1 cellular context compared by ENCODE assay signal in genomic region chr2:218397502-218398436, GRCh38.
TF ChIP-seq lines count a peak whose summit lies in the region.

No MANE protein-coding gene starts in this region.

TF ChIP-seq in HepG2, 621 proteins besides CTCF, POLR2A, EP300 and RAD21 (continued from another document and continues in another):
- TF ChIP-seq ZNF407 (CRISPR knock-in tag; IDR thresholded peaks at IDR 0.05; ENCODE audit: not compliant biosample characterization) (peak; percentile 19), ZNF616 (CRISPR knock-in tag; IDR thresholded peaks at IDR 0.05; ENCODE audit: low read depth) (no peak), SALL2 (CRISPR knock-in tag; IDR thresholded peaks at IDR 0.05) (no peak), ZNF160 (CRISPR knock-in tag; IDR thresholded peaks at IDR 0.05) (peak; percentile 76; the same call in 1 of the 2 replicates), ZNF678 (CRISPR knock-in tag; IDR thresholded peaks at IDR 0.05) (peak; percentile 97; the same call in 1 of the 2 replicates), CC2D1A (CRISPR knock-in tag; IDR thresholded peaks at IDR 0.05) (peak; percentile 39; the same call in 1 of the 2 replicates), ZNF260 (CRISPR knock-in tag; IDR thresholded peaks at IDR 0.05; ENCODE audit: borderline replicate concordance, low read depth) (no peak), ZNF563 (CRISPR knock-in tag; IDR thresholded peaks at IDR 0.05) (peak; percentile 92), ZSCAN29 (CRISPR knock-in tag; conservative IDR thresholded peaks at IDR 0.05) (peak; percentile 67), CHD4 (IDR thresholded peaks at IDR 0.05; ENCODE audit: borderline replicate concordance, low read length) (peak; percentile 98), BRF2 (CRISPR knock-in tag; IDR thresholded peaks at IDR 0.05) (no peak), RFXANK (CRISPR knock-in tag; IDR thresholded peaks at IDR 0.05) (peak; percentile 52; the same call in 1 of the 2 replicates), ARNTL (CRISPR knock-in tag; IDR thresholded peaks at IDR 0.05) (peak; percentile 80), ZNF12 (CRISPR knock-in tag; IDR thresholded peaks at IDR 0.05) (0 out of 2 replicates have a peak, but pooled peaks have one; percentile 10), MIER2 (CRISPR knock-in tag; IDR thresholded peaks at IDR 0.05) (peak; percentile 46; the same call in 1 of the 2 replicates), CAMTA2 (CRISPR knock-in tag; IDR thresholded peaks at IDR 0.05; ENCODE audit: borderline replicate concordance) (no peak; the same call in 1 of the 2 replicates), ZNF841 (CRISPR knock-in tag; IDR thresholded peaks at IDR 0.05; ENCODE audit: borderline replicate concordance) (no peak; the same call in 1 of the 2 replicates), NFIB (CRISPR knock-in tag; IDR thresholded peaks at IDR 0.05; ENCODE audit: borderline replicate concordance) (no peak), IRX3 (CRISPR knock-in tag; IDR thresholded peaks at IDR 0.05; ENCODE audit: borderline replicate concordance, low read depth) (0 out of 2 replicates have a peak, but pooled peaks have one; percentile 56), FOXK1 (CRISPR knock-in tag; IDR thresholded peaks at IDR 0.05; ENCODE audit: borderline replicate concordance, low read depth) (no peak; the same call in none of the 2 replicates), MAFF (IDR thresholded peaks at IDR 0.05; ENCODE audit: low read depth, low read length) (no peak), ZNF549 (CRISPR knock-in tag; IDR thresholded peaks at IDR 0.05) (no peak), FOXO1 (CRISPR knock-in tag; IDR thresholded peaks at IDR 0.05) (no peak; the same call in none of the 2 replicates), ELK4 (CRISPR knock-in tag; IDR thresholded peaks at IDR 0.05; ENCODE audit: borderline replicate concordance) (peak; percentile 89; the same call in 1 of the 2 replicates), SOX13 (IDR thresholded peaks at IDR 0.05) (no peak), SOX13 (CRISPR knock-in tag; conservative IDR thresholded peaks at IDR 0.05 in 1 of 2, IDR thresholded peaks at IDR 0.05 in 1 of 2) (no peak; a peak in 2 of 4 replicates), NFYC (CRISPR knock-in tag; IDR thresholded peaks at IDR 0.05) (peak; percentile 42; the same call in 1 of the 2 replicates), ZNF660 (CRISPR knock-in tag; IDR thresholded peaks at IDR 0.05; ENCODE audit: borderline replicate concordance, low read depth) (no peak; the same call in 1 of the 2 replicates), JDP2 (CRISPR knock-in tag; IDR thresholded peaks at IDR 0.05; ENCODE audit: borderline replicate concordance) (peak; percentile 38; the same call in 1 of the 2 replicates), HNRNPK (IDR thresholded peaks at IDR 0.05; ENCODE audit: low read depth, low read length, poor library complexity, severe bottlenecking) (no peak), SP4 (CRISPR knock-in tag; IDR thresholded peaks at IDR 0.05) (peak; percentile 88), ZBTB10 (CRISPR knock-in tag; IDR thresholded peaks at IDR 0.05; ENCODE audit: borderline replicate concordance) (peak; percentile 83; the same call in 1 of the 2 replicates), ZNF224 (CRISPR knock-in tag; IDR thresholded peaks at IDR 0.05) (no peak)
- TF ChIP-seq, protein P1, sequence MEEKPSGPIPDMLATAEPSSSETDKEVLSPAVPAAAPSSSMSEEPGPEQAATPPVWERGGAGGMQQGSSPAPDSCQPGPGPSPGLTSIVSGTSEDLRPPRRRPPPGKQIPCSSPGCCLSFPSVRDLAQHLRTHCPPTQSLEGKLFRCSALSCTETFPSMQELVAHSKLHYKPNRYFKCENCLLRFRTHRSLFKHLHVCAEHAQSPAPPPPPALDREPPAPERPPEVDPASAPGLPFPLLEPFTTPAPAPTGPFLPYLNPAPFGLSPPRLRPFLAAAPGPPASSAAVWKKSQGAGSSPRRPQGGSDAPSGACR (CRISPR knock-in tag; IDR thresholded peaks at IDR 0.05): peak; percentile 39; the same call in 1 of the 2 replicates
- TF ChIP-seq, protein P2, sequence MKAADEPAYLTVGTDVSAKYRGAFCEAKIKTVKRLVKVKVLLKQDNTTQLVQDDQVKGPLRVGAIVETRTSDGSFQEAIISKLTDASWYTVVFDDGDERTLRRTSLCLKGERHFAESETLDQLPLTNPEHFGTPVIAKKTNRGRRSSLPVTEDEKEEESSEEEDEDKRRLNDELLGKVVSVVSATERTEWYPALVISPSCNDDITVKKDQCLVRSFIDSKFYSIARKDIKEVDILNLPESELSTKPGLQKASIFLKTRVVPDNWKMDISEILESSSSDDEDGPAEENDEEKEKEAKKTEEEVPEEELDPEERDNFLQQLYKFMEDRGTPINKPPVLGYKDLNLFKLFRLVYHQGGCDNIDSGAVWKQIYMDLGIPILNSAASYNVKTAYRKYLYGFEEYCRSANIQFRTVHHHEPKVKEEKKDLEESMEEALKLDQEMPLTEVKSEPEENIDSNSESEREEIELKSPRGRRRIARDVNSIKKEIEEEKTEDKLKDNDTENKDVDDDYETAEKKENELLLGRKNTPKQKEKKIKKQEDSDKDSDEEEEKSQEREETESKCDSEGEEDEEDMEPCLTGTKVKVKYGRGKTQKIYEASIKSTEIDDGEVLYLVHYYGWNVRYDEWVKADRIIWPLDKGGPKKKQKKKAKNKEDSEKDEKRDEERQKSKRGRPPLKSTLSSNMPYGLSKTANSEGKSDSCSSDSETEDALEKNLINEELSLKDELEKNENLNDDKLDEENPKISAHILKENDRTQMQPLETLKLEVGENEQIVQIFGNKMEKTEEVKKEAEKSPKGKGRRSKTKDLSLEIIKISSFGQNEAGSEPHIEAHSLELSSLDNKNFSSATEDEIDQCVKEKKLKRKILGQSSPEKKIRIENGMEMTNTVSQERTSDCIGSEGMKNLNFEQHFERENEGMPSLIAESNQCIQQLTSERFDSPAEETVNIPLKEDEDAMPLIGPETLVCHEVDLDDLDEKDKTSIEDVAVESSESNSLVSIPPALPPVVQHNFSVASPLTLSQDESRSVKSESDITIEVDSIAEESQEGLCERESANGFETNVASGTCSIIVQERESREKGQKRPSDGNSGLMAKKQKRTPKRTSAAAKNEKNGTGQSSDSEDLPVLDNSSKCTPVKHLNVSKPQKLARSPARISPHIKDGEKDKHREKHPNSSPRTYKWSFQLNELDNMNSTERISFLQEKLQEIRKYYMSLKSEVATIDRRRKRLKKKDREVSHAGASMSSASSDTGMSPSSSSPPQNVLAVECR (CRISPR knock-in tag; IDR thresholded peaks at IDR 0.05; ENCODE audit: borderline replicate concordance): peak; percentile 76; the same call in 1 of the 2 replicates
- TF ChIP-seq, protein P3, sequence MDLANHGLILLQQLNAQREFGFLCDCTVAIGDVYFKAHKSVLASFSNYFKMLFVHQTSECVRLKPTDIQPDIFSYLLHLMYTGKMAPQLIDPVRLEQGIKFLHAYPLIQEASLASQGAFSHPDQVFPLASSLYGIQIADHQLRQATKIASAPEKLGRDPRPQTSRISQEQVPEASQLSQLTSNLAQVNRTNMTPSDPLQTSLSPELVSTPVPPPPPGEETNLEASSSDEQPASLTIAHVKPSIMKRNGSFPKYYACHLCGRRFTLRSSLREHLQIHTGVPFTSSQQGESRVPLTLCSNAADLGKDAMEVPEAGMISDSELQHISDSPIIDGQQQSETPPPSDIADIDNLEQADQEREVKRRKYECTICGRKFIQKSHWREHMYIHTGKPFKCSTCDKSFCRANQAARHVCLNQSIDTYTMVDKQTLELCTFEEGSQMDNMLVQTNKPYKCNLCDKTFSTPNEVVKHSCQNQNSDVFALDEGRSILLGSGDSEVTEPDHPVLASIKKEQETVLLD (CRISPR knock-in tag; IDR thresholded peaks at IDR 0.05; ENCODE audit: low read depth): 0 out of 2 replicates have a peak, but pooled peaks have one; percentile 26
- TF ChIP-seq, protein P4, sequence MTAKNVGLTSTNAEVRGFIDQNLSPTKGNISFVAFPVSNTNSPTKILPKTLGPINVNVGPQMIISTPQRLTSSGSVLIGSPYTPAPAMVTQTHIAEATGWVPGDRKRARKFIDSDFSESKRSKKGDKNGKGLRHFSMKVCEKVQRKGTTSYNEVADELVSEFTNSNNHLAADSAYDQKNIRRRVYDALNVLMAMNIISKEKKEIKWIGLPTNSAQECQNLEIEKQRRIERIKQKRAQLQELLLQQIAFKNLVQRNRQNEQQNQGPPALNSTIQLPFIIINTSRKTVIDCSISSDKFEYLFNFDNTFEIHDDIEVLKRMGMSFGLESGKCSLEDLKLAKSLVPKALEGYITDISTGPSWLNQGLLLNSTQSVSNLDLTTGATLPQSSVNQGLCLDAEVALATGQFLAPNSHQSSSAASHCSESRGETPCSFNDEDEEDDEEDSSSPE (CRISPR knock-in tag; IDR thresholded peaks at IDR 0.05): peak; percentile 90
